Comparison of ENCODE assay signal across 2 cellular contexts in the genomic region with DNA sequence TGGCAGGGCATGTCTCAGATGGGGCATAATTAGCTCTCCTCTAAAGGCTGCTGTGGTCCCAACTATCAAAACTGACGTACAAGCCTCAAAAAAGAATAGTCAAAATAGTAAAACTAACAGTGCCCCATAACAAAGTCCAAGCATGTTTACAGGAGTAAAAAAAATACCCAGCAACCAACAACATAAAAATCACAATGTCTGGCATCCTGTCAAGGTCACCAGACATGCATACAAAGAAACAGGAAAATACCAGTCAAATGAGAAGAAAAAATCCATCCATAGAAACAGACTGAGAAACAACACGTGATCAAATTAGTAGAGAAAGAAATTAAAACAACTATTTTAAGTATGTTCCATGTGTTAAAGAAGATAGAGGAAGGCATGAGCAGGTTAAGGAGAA.
TF ChIP-seq lines count a peak whose summit lies in the region.

No MANE protein-coding gene starts in this region.

TF ChIP-seq in HepG2, 621 proteins besides CTCF, POLR2A, EP300 and RAD21 (continued from another document):
- TF ChIP-seq, protein P1, sequence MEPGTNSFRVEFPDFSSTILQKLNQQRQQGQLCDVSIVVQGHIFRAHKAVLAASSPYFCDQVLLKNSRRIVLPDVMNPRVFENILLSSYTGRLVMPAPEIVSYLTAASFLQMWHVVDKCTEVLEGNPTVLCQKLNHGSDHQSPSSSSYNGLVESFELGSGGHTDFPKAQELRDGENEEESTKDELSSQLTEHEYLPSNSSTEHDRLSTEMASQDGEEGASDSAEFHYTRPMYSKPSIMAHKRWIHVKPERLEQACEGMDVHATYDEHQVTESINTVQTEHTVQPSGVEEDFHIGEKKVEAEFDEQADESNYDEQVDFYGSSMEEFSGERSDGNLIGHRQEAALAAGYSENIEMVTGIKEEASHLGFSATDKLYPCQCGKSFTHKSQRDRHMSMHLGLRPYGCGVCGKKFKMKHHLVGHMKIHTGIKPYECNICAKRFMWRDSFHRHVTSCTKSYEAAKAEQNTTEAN (CRISPR knock-in tag; conservative IDR thresholded peaks at IDR 0.05) = no peak

TF ChIP-seq in endothelial cell of umbilical vein, 7 proteins besides CTCF, POLR2A, EP300 and RAD21 (continued from another document):
- no peak for TF ChIP-seq MAX (IDR thresholded peaks at IDR 0.05; ENCODE audit: insufficient read depth, insufficient read length)
- no peak for TF ChIP-seq MYC (IDR thresholded peaks at IDR 0.05; ENCODE audit: low read depth, low read length)
- no peak for TF ChIP-seq FOS (IDR thresholded peaks at IDR 0.05; ENCODE audit: borderline replicate concordance, insufficient read depth, low read length)
- TF ChIP-seq EZH2 (IDR thresholded peaks at IDR 0.05; ENCODE audit: borderline replicate concordance, low read depth, low read length, severe bottlenecking) = no peak
